In the genomic region with DNA sequence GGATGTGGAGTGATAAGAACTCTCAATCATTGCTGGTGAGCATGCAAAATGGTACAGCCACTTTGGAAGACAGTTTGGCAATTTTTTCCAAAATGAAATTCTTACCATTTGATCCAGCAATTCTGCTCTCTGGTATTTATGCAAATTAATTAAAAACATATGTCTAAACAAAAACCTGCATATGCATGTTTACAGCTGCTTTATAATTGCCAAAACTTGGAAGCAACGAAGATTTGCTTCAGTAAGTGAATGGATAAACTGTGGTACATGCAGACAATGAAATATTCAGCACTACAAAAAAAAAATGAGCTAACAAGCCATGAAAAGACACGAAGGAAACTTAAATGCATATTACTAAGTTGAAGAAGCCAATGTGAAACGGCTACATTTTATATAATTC, we compare ENCODE assay signal across 36 cellular contexts. TPM values are rescaled to one million over a fixed set of nuclear protein-coding genes. Genes with fewer than 3 reads are reported as not detected.
"Had no signal": no experiment of that assay in that cellular context is flagged by ENCODE, and none has a peak within 500 bp of the region (broad histone marks: within the 10 kb centered on the region; RNA-seq: fewer than 3 reads in every experiment).

No MANE protein-coding gene starts in this region.

- H3K9me3 ChIP-seq: adrenal gland, body of pancreas, breast epithelium had no signal

- H3K4me3 ChIP-seq: adrenal gland, body of pancreas, breast epithelium had no signal

- H3K27ac ChIP-seq: adrenal gland, body of pancreas, brain microvascular endothelial cell, breast epithelium, VCaP had no signal

- DNase-seq: activated B cell treated with CpG ODN at 0.5 μM for 24 hours; activated CD4-positive, alpha-beta memory T cell treated with anti-CD3 and anti-CD28 coated beads for 36 hours; activated CD4-positive, alpha-beta T cell treated with anti-CD3 and anti-CD28 coated beads for 4 hours; activated CD4-positive, alpha-beta T cell treated with anti-CD3 and anti-CD28 coated beads, Interleukin-2, amount 10 ng/mL, durations not matched to agents 24 days and 14 days; activated CD4-positive, alpha-beta T cell treated with anti-CD3 and anti-CD28 coated beads, Interleukin-2, amount 50 U/mL, for 1 hour; activated CD4-positive, alpha-beta T cell treated with anti-CD3 and anti-CD28 coated beads, Interleukin-2, amount 50 U/mL, for 4 hours; activated CD4-positive, CD25-positive, alpha-beta regulatory T cell treated with anti-CD3 and anti-CD28 coated beads, Interleukin-2, amount 50 U/mL, for 72 hours; activated CD8-positive, alpha-beta memory T cell treated with anti-CD3 and anti-CD28 coated beads, Interleukin-2, amount 50 U/mL, for 4 hours; activated CD8-positive, alpha-beta T cell treated with anti-CD3 and anti-CD28 coated beads for 36 hours; activated effector memory CD4-positive, alpha-beta T cell treated with anti-CD3 and anti-CD28 coated beads, Interleukin-2, amount 50 U/mL, for 16 hours; activated gamma-delta T cell treated with Interleukin-2 at 50 U/mL for 16 hours; activated naive CD4-positive, alpha-beta T cell; activated naive CD4-positive, alpha-beta T cell treated with anti-CD3 and anti-CD28 coated beads for 36 hours; activated naive CD4-positive, alpha-beta T cell treated with anti-CD3 and anti-CD28 coated beads, Interleukin-2, amount 50 U/mL, for 16 hours; activated naive CD8-positive, alpha-beta T cell treated with anti-CD3 and anti-CD28 coated beads for 36 hours; activated T-cell treated with anti-CD3 and anti-CD28 coated beads for 4 hours; activated T-cell treated with anti-CD3 and anti-CD28 coated beads, Interleukin-2, amount 50 U/mL, for 1 hour; activated T-cell treated with anti-CD3 and anti-CD28 coated beads, Interleukin-2, amount 50 U/mL, for 4 hours; activated T-cell treated with anti-CD3 and anti-CD28 coated beads, Interleukin-2, amount 50 U/mL, for 72 hours; adrenal gland; amniotic stem cell; aorta; body of pancreas; brain microvascular endothelial cell; central memory CD4-positive, alpha-beta T cell; T-helper 1 cell; T-helper 2 cell; T-helper 9 cell had no signal

- H3K4me1 ChIP-seq: adrenal gland, body of pancreas, breast epithelium had no signal

- ATAC-seq: activated CD8-positive, alpha-beta T cell treated with anti-CD3 and anti-CD28 coated beads for 36 hours; activated naive CD4-positive, alpha-beta T cell treated with anti-CD3 and anti-CD28 coated beads, Interleukin-2, amount 50 U/mL, for 72 hours; activated T-cell treated with anti-CD3 and anti-CD28 coated beads, Interleukin-2, amount 50 U/mL, for 4 hours; activated T-cell treated with anti-CD3 and anti-CD28 coated beads, Interleukin-2, amount 50 U/mL, for 72 hours; activated T-helper 17 cell treated with anti-CD3 and anti-CD28 coated beads, Interleukin-2, amount 50 U/mL, for 72 hours; body of pancreas had no signal

- H3K36me3 ChIP-seq: adrenal gland, brain microvascular endothelial cell, breast epithelium had no signal

- H3K27me3 ChIP-seq: adrenal gland, body of pancreas, brain microvascular endothelial cell, breast epithelium had no signal

RNA-seq across cellular contexts. Expression of a gene that starts 55.5 kb away (rescaled TPM):
- total RNA-seq: activated B cell treated with CpG ODN at 0.5 μM for 24 hours; activated CD4-positive, alpha-beta memory T cell treated with anti-CD3 and anti-CD28 coated beads for 36 hours; activated CD4-positive, alpha-beta T cell treated with anti-CD3 and anti-CD28 coated beads, Interleukin-2, amount 10 ng/mL, durations not matched to agents 24 days and 14 days; activated CD8-positive, alpha-beta memory T cell treated with anti-CD3 and anti-CD28 coated beads for 36 hours; activated CD8-positive, alpha-beta T cell treated with anti-CD3 and anti-CD28 coated beads for 36 hours; activated naive CD4-positive, alpha-beta T cell treated with anti-CD3 and anti-CD28 coated beads for 36 hours; activated naive CD4-positive, alpha-beta T cell treated with anti-CD3 and anti-CD28 coated beads, Interleukin-2, amount 50 U/mL, for 72 hours; activated naive CD8-positive, alpha-beta T cell treated with anti-CD3 and anti-CD28 coated beads for 36 hours; activated T-cell treated with anti-CD3 and anti-CD28 coated beads, Interleukin-2, amount 50 U/mL, for 4 hours; activated T-cell treated with anti-CD3 and anti-CD28 coated beads, Interleukin-2, amount 50 U/mL, for 72 hours; activated T-helper 1 cell treated with anti-CD3 and anti-CD28 coated beads, Interleukin-12 subunit alpha, Interleukin-12 subunit beta, Interleukin-2, Interleukin-4 antibody, amounts not matched to agents 30 ng/mL and 10 ng/mL and 1 ng/mL, durations not matched to agents 14 hours and 24 hours and 36 hours; activated T-helper 17 cell treated with anti-CD3 and anti-CD28 coated beads, Interleukin-2, amount 50 U/mL, for 72 hours; aorta; astrocyte; breast epithelium; cardiac septum had no signal
